In the genomic region with DNA sequence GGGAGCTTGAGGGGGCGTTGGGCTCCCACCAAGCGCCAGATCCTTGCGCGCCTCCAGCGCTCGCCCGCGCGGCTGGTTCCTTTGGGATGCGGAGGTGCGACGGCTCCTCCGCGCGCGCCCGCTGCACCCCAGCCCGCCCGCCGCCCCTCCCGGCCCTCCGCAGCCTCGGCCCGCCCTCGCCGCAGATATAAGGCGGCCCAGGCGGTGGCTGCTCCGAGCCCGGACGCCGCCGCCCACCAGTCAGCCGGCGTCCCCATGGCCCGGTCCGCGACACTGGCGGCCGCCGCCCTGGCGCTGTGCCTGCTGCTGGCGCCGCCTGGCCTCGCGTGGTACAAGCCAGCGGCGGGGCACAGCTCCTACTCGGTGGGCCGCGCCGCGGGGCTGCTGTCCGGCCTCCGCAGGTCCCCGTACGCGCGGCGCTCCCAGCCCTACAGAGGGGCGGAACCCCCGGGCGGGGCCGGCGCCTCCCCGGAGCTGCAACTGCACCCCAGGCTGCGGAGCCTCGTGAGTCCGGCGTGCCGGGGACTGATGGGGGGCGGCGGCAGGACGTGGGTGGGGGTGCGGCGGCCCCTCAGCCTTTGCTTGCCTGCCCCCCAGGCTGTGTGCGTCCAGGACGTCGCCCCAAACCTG, we compare ENCODE assay signal across 9 cellular contexts. TPM values are rescaled to one million over a fixed set of nuclear protein-coding genes. Genes with fewer than 3 reads are reported as not detected.
DNase-seq lines count a peak whose midpoint lies in the region; ATAC-seq and TF ChIP-seq lines count a peak whose summit lies in the region.
"Had no signal": no experiment of that assay in that cellular context is flagged by ENCODE, and none has a peak within 500 bp of the region (broad histone marks: within the 10 kb centered on the region; RNA-seq: fewer than 3 reads in every experiment).

TSS of gene NPB (plus strand) at position 216 of the 630 bp plus-strand sequence. CDS start at position 256, 40 bp downstream.

- H3K27me3 ChIP-seq in heart left ventricle: peaks cover 0 to 19% (median 0%) of the 10 kb centered on the region in 9 donors

- intact Hi-C loops in heart left ventricle (cut with DNase I) (no loop called here), sciatic nerve (cut with DNase I) (no loop called here)

- H3K4me1 Mint-ChIP-seq in T-cell: peaks cover 6 to 8% (median 6%) of the 10 kb centered on the region in 3 donors

- DNase-seq in GM10266 (ENCODE audit: extremely low spot score) (peak; percentile 61), T-cell (no peak), heart left ventricle (peak in 2 of 5 donors; percentile 30 to 66), sciatic nerve (ENCODE audit: low spot score) (no peak), HuH-7 (ENCODE audit: low spot score) (no peak), Ammon's horn (ENCODE audit: low spot score) (no peak), amniotic stem cell (lab: John Stamatoyannopoulos, UW) (no peak), DMS79 (lab: John Stamatoyannopoulos, UW) (no peak)
- DNase-seq: kidney glomerular epithelial cell had no signal

- H3K4me1 ChIP-seq in heart left ventricle: peaks cover 0 to 15% (median 7%) of the 10 kb centered on the region in 12 donors

- peak within 1 kb of the TSS in 10 of 12 donors; percentile 23 to 49 (median 42) for H3K4me3 ChIP-seq in heart left ventricle

- peak within 1 kb of the TSS in 1 of 12 donors; percentile 25 for H3K27ac ChIP-seq in heart left ventricle

- H3K27ac Mint-ChIP-seq in T-cell: no peak within 1 kb of the TSS

- peaks cover 19% of the 10 kb centered on the region for H3K36me3 Mint-ChIP-seq in T-cell

- ATAC-seq in T-cell (replicated peaks in 1 of 4) (peak; percentile 53 to 67 (median 60)), heart left ventricle (peak in 3 of 4 donors; percentile 38 to 75 (median 55)), sciatic nerve (peak; percentile 14)

- WGBS in heart left ventricle, 4 donors: 1 to 2% methylated on average over 79 of the region's 79 CpGs; no CpG with 5 or more reads in 2 of the 4 donors

- H3K27me3 Mint-ChIP-seq in T-cell: peaks cover 8 to 14% of the 10 kb centered on the region in 2 donors

- H3K36me3 ChIP-seq in heart left ventricle: peaks cover 0 to 62% (median 34%) of the 10 kb centered on the region in 9 donors

- no peak for TF ChIP-seq POLR2A in heart left ventricle (IDR thresholded peaks at IDR 0.05)

- TF ChIP-seq CTCF in GM10266 (IDR thresholded peaks at IDR 0.05; ENCODE audit: control insufficient read depth, insufficient read depth, low read depth, missing control alignments): no peak
- TF ChIP-seq CTCF in heart left ventricle (IDR thresholded peaks at IDR 0.05): no peak

- no peaks in the 10 kb centered on the region for H3K9me3 ChIP-seq in heart left ventricle

- CTCF ChIA-PET in T-cell (lab: Charles Lee): no interaction called here

- peak within 1 kb of the TSS; percentile 7 to 57 (median 9) for H3K4me3 Mint-ChIP-seq in T-cell

- POLR2A ChIA-PET in T-cell (lab: Charles Lee): no interaction called here

- H3K9me3 Mint-ChIP-seq in T-cell: no peaks in the 10 kb centered on the region

RNA-seq across cellular contexts. Expression of gene NPB, which starts in this region (rescaled TPM):
- under 1 TPM; 0.16 to 0.51 (median 0.41) TPM for total RNA-seq in T-cell
- 1 to 10 TPM in 1 of 9 donors, under 1 TPM in 7, not detected in 1; 0.13 to 1.2 (median 0.50) TPM for total RNA-seq in heart left ventricle
- under 1 TPM; 0.29 to 0.61 TPM for polyA plus RNA-seq in heart left ventricle
- total RNA-seq in sciatic nerve: 0.80 TPM

Comparison
In these comparisons a context has a peak if more than half of its experiments do, and no peak if none do; other contexts are left out.
1. Peak in ATAC-seq in T-cell; RNA of the gene not detected or under 1 TPM.
2. Peak in ATAC-seq in sciatic nerve; RNA of the gene not detected or under 1 TPM.